22 cellular contexts compared by ENCODE assay signal in the genomic region with DNA sequence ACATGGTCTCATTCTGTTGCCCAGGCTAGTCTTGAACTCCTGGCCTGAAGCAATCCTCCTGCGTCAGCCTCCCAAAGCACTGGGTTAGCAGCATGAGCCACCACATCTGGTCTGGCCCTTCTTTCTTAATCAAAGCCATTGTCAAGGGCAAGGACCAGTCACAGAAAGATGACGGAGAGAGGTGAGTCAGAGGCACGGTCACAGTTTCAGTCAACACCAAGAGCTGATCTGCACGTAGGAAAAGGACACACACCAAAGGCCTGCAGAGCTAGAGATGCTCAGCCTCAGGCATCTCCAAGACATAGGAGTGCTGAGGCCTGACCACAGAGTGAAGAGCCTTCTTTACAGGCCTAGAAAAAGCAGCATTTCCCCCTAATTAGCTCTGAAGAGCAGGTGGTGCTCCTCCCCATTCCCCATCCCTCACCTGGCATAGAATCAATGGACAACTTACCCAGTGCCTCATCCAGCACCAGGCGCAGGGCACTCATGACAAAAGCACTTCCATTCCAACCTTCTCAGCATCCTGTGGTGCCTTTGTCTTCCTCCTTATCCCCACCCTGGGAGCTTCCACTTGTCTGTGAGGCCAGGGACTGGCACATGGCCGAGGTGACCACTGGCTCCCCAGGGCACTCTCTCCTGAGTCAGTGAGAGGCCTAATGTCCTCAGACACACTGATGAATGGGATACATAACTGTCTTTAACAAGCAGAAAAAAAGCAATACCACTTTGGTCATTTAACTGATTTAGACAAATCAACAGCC.
DNase-seq lines count a peak whose midpoint lies in the region; ATAC-seq and TF ChIP-seq lines count a peak whose summit lies in the region.
"Had no signal": no experiment of that assay in that cellular context is flagged by ENCODE, and none has a peak within 500 bp of the region (broad histone marks: within the 10 kb centered on the region; RNA-seq: fewer than 3 reads in every experiment).

No MANE protein-coding gene starts in this region.

- no peak overlapping the region for H2BK120ac ChIP-seq in H9 (ENCODE audit: low read depth, low read length, poor library complexity, severe bottlenecking)

- ATAC-seq in mucosa of descending colon (no peak), HG03439 (IDR thresholded peaks at IDR 0.05; ENCODE audit: unreplicated experiment) (no peak), right cardiac atrium (no peak)
- ATAC-seq: heart right ventricle, left lung had no signal

- no peaks in the 10 kb centered on the region for H3K4me1 ChIP-seq in BE2C
- H3K4me1 ChIP-seq in H9 (ENCODE audit: insufficient read depth, low read length): no peaks in the 10 kb centered on the region
- H3K4me1 ChIP-seq in mucosa of descending colon (ENCODE audit: low read depth): no peaks in the 10 kb centered on the region
- H3K4me1 ChIP-seq in right cardiac atrium (ENCODE audit: control insufficient read depth, insufficient read depth, low read length): peaks cover 4% of the 10 kb centered on the region
- H3K4me1 ChIP-seq: left lung had no signal

- H2BK20ac ChIP-seq in H9 (ENCODE audit: low read depth, low read length, poor library complexity, severe bottlenecking): no peak overlapping the region

- no peak overlapping the region for H3K9ac ChIP-seq in H9 (ENCODE audit: extremely low read depth, insufficient read length, low read length)

- no peak overlapping the region for H3K4me3 ChIP-seq in BE2C (ENCODE audit: low read depth, low read length)
- H3K4me3 ChIP-seq in mucosa of descending colon: no peak overlapping the region
- H3K4me3 ChIP-seq in right cardiac atrium (ENCODE audit: low read length): no peak overlapping the region
- H3K4me3 ChIP-seq: heart right ventricle, left lung had no signal

- H3K79me1 ChIP-seq in H9 (ENCODE audit: insufficient read depth, low read depth, low read length, poor library complexity, severe bottlenecking): no peaks in the 10 kb centered on the region

- DNase-seq in BE2C (peak; percentile 25), H9 (no peak), NCI-H748 (lab: John Stamatoyannopoulos, UW; ENCODE audit: unreplicated experiment) (peak; percentile 92), iPS-NIHi7 (ENCODE audit: extremely low spot score) (peak; percentile 5), mucosa of descending colon (no peak), NCI-H446 (lab: John Stamatoyannopoulos, UW) (no peak), right cardiac atrium (no peak)
- DNase-seq: activated B cell treated with CpG ODN at 0.5 μM for 24 hours, activated T-cell treated with anti-CD3 and anti-CD28 coated beads for 4 hours, amniotic stem cell, dermis blood vessel endothelial cell, heart right ventricle, IMR-90, left lung, midbrain, NCI-H1436, NCI-H2227 treated with DMSO at 0.1 percent for 48 hours, nephron progenitor cell, posterior cingulate gyrus, T1000 had no signal

- H3K56ac ChIP-seq in H9 (ENCODE audit: insufficient read length, low read depth, low read length): no peak overlapping the region

- no peaks in the 10 kb centered on the region for H3K36me3 ChIP-seq in BE2C
- H3K36me3 ChIP-seq in mucosa of descending colon (ENCODE audit: low read depth): no peaks in the 10 kb centered on the region
- H3K36me3 ChIP-seq: heart right ventricle, left lung had no signal

- H3K27me3 ChIP-seq in BE2C (no peaks in the 10 kb centered on the region), H9 (ENCODE audit: insufficient read depth, low read length) (peaks cover 2% of the 10 kb centered on the region), right cardiac atrium (ENCODE audit: control insufficient read depth, insufficient read depth) (no peaks in the 10 kb centered on the region)

- H3K9me3 ChIP-seq in BE2C: no peaks in the 10 kb centered on the region
- H3K9me3 ChIP-seq in H9 (ENCODE audit: control insufficient read depth, low read depth, low read length): peaks cover 8% of the 10 kb centered on the region
- no peaks in the 10 kb centered on the region for H3K9me3 ChIP-seq in mucosa of descending colon
- no peaks in the 10 kb centered on the region for H3K9me3 ChIP-seq in right cardiac atrium (ENCODE audit: control insufficient read depth, low read length)
- H3K9me3 ChIP-seq: heart right ventricle, left lung had no signal

- no peak for TF ChIP-seq CTCF in BE2C (IDR thresholded peaks at IDR 0.05; ENCODE audit: low read depth, low read length)
- no peak for TF ChIP-seq CTCF in H9 (conservative IDR thresholded peaks at IDR 0.05)
- TF ChIP-seq CTCF in mucosa of descending colon (IDR thresholded peaks at IDR 0.05): no peak

- H3K36me3 Mint-ChIP-seq in H9 (ENCODE audit: insufficient read depth in 1 of 3, low read depth in 3 of 3): peaks cover 0 to 7% (median 4%) of the 10 kb centered on the region in 3 experiments; a peak in 3 of 7 replicates

- H2AK5ac ChIP-seq in H9 (ENCODE audit: insufficient read length, low read length): no peak overlapping the region

- peak overlapping the region; percentile 52 for H4K8ac ChIP-seq in H9 (replicated peaks; ENCODE audit: insufficient read length, low read depth, low read length)

- no peak overlapping the region for H3K23ac ChIP-seq in H9 (ENCODE audit: insufficient read length, low read depth, low read length)

- no peak overlapping the region for H3K27ac Mint-ChIP-seq in H9
- H3K27ac Mint-ChIP-seq: nephron progenitor cell had no signal

- H2BK15ac ChIP-seq in H9 (ENCODE audit: low read depth, low read length): no peak overlapping the region

- H4K5ac ChIP-seq in H9 (ENCODE audit: insufficient read length, low read depth, low read length): no peak overlapping the region

- WGBS in H9 (ENCODE audit: extremely low coverage, insufficient read length, low lambda C conversion rate): no CpG with 5 or more reads among the region's 6 CpGs
- WGBS in right cardiac atrium: 84% methylated on average over 6 of the region's 6 CpGs

- H2BK12ac ChIP-seq in H9 (ENCODE audit: insufficient read length, low read depth, low read length): no peak overlapping the region

- H3K27ac ChIP-seq in H9 (ENCODE audit: insufficient read length, low read depth, low read length): no peak overlapping the region
- H3K27ac ChIP-seq in right cardiac atrium (ENCODE audit: low read length): no peak overlapping the region
- H3K27ac ChIP-seq: C4-2B, heart right ventricle, left lung had no signal

- H3K9me3 Mint-ChIP-seq in H9: peaks cover 10 to 18% of the 10 kb centered on the region in 2 experiments; a peak in 4 of 5 replicates

- H3K79me2 ChIP-seq in H9 (ENCODE audit: insufficient read depth, low read length): no peaks in the 10 kb centered on the region

- no peak overlapping the region for H3K4me2 ChIP-seq in H9 (ENCODE audit: insufficient read depth, insufficient read length, low read length)

- H3K4me1 Mint-ChIP-seq in H9: peaks cover 6 to 13% of the 10 kb centered on the region in 2 experiments; a peak in 2 of 4 replicates

- H4K91ac ChIP-seq in H9 (ENCODE audit: insufficient read length, low read depth, low read length): no peak overlapping the region

- intact Hi-C loops in mucosa of descending colon (cut with DNase I, micrococcal nuclease): no loop called here
- intact Hi-C loops in right cardiac atrium (cut with DNase I): no loop called here

- no peak overlapping the region; the same call in 1 of the 2 replicates for H3K14ac ChIP-seq in H9 (ENCODE audit: insufficient read depth, low read length)

- H2AFZ ChIP-seq in H9 (ENCODE audit: low read length): no peak overlapping the region

- no peak overlapping the region for H3K4me3 Mint-ChIP-seq in H9
- H3K4me3 Mint-ChIP-seq: activated B cell treated with CpG ODN at 0.5 μM for 24 hours, nephron progenitor cell had no signal

- no peak overlapping the region for H3K18ac ChIP-seq in H9 (ENCODE audit: insufficient read length, low read depth, low read length)

- H4K20me1 ChIP-seq in H9 (ENCODE audit: control insufficient read depth, insufficient read depth, insufficient read length): no peaks in the 10 kb centered on the region

- H3K23me2 ChIP-seq in H9 (ENCODE audit: insufficient read length, low read depth, low read length, poor library complexity, severe bottlenecking): no peaks in the 10 kb centered on the region

- no peak overlapping the region for H3T11ph ChIP-seq in H9 (ENCODE audit: low read length)

- H3K4ac ChIP-seq in H9 (ENCODE audit: low read depth, low read length): no peak overlapping the region

- peaks cover 19% of the 10 kb centered on the region for H3K27me3 Mint-ChIP-seq in H9 (ENCODE audit: low read depth)
- H3K27me3 Mint-ChIP-seq: activated B cell treated with CpG ODN at 0.5 μM for 24 hours had no signal

- H2BK5ac ChIP-seq in H9 (ENCODE audit: insufficient read length, low read length): no peak overlapping the region

Comparison
In these comparisons a context has a peak if more than half of its experiments do, and no peak if none do; other contexts are left out.
1. DNase-seq: peak in BE2C (single experiment), NCI-H748 (single experiment) and iPS-NIHi7 (single experiment); none in H9 (single experiment), mucosa of descending colon (0 of 3), NCI-H446 (0 of 2) and right cardiac atrium (0 of 3).